15 cellular contexts compared by ENCODE assay signal in genomic region chr5:179125789-179126505, GRCh38.
"Had no signal": no experiment of that assay in that cellular context is flagged by ENCODE, and none has a peak within 500 bp of the region (broad histone marks: within the 10 kb centered on the region; RNA-seq: fewer than 3 reads in every experiment).

No MANE protein-coding gene starts in this region.

- H3K4me3 Mint-ChIP-seq: natural killer cell treated with Interleukin-12 subunit alpha and Interleukin-12 subunit beta and Interleukin-15 and Interleukin-18, amount 100 ng/mL, for 72 hours had no signal

- H3K4me3 ChIP-seq: body of pancreas, colonic mucosa, heart left ventricle, lung, transverse colon had no signal

- H3K27me3 Mint-ChIP-seq: natural killer cell treated with Interleukin-12 subunit alpha and Interleukin-12 subunit beta and Interleukin-15 and Interleukin-18, amount 100 ng/mL, for 72 hours had no signal

- H3K9me3 ChIP-seq: body of pancreas, colonic mucosa, transverse colon had no signal

- DNase-seq: activated CD4-positive, alpha-beta T cell treated with anti-CD3 and anti-CD28 coated beads for 1 hour; activated CD4-positive, alpha-beta T cell treated with anti-CD3 and anti-CD28 coated beads, Interleukin-2, amount 50 U/mL, for 4 hours; activated naive CD4-positive, alpha-beta T cell treated with Interleukin-2 at 50 U/mL for 16 hours; caudate nucleus; colonic mucosa; erythroblast; foreskin melanocyte; heart left ventricle; stimulated activated naive CD4-positive, alpha-beta T cell treated with Interleukin-2 at 50 U/mL for 16 hours; SW 1271; transverse colon; WERI-Rb-1 had no signal

- H3K27me3 ChIP-seq: body of pancreas, colonic mucosa, transverse colon had no signal

- H3K27ac Mint-ChIP-seq: natural killer cell treated with Interleukin-12 subunit alpha and Interleukin-12 subunit beta and Interleukin-15 and Interleukin-18, amount 100 ng/mL, for 72 hours had no signal

- H3K36me3 Mint-ChIP-seq: natural killer cell treated with Interleukin-12 subunit alpha and Interleukin-12 subunit beta and Interleukin-15 and Interleukin-18, amount 100 ng/mL, for 72 hours had no signal

- H3K27ac ChIP-seq: body of pancreas, colonic mucosa, heart left ventricle, transverse colon, WERI-Rb-1 had no signal

- H3K36me3 ChIP-seq: colonic mucosa, transverse colon, WERI-Rb-1 had no signal

- H3K4me1 ChIP-seq: body of pancreas, colonic mucosa, heart left ventricle, transverse colon had no signal

- H3K9me3 Mint-ChIP-seq: natural killer cell treated with Interleukin-12 subunit alpha and Interleukin-12 subunit beta and Interleukin-15 and Interleukin-18, amount 100 ng/mL, for 72 hours had no signal
